ENCODE assay signal across 9 cellular contexts in genomic region chr1:10507111-10507879, GRCh38. TPM values are rescaled to one million over a fixed set of nuclear protein-coding genes. Genes with fewer than 3 reads are reported as not detected.
A peak's percentile ranks its signal among the peaks of the same experiment; 100 is the strongest.
DNase-seq lines count a peak whose midpoint lies in the region; ATAC-seq and TF ChIP-seq lines count a peak whose summit lies in the region.
"Had no signal": no experiment of that assay in that cellular context is flagged by ENCODE, and none has a peak within 500 bp of the region (broad histone marks: within the 10 kb centered on the region; RNA-seq: fewer than 3 reads in every experiment).

No MANE protein-coding gene starts in this region.

- H3K4me1 Mint-ChIP-seq in naive thymus-derived CD8-positive, alpha-beta T cell: peaks cover 14 to 56% (median 47%) of the 10 kb centered on the region in 4 donors

- peaks cover 0 to 9% (median 0%) of the 10 kb centered on the region in 3 donors for H3K36me3 Mint-ChIP-seq in naive thymus-derived CD8-positive, alpha-beta T cell

- peak overlapping the region in 9 of 10 donors; percentile 7 to 81 (median 70) for H3K27ac Mint-ChIP-seq in naive thymus-derived CD8-positive, alpha-beta T cell
- H3K27ac Mint-ChIP-seq: stimulated activated effector memory CD8-positive, alpha-beta T cell treated with anti-CD3 and anti-CD28 coated beads, Interleukin-12 subunit alpha, Interleukin-12 subunit beta, amount 100 ng/mL, for 72 hours had no signal

- H3K9me3 Mint-ChIP-seq in naive thymus-derived CD8-positive, alpha-beta T cell: no peaks in the 10 kb centered on the region
- H3K9me3 Mint-ChIP-seq: stimulated activated effector memory CD8-positive, alpha-beta T cell treated with anti-CD3 and anti-CD28 coated beads, Interleukin-12 subunit alpha, Interleukin-12 subunit beta, amount 100 ng/mL, for 72 hours had no signal

- no peaks in the 10 kb centered on the region for H3K27me3 Mint-ChIP-seq in naive thymus-derived CD8-positive, alpha-beta T cell

- H3K4me3 ChIP-seq in Jurkat, Clone E6-1 (ENCODE audit: low read length): no peak overlapping the region

- TF ChIP-seq POLR2A in erythroblast (IDR thresholded peaks at IDR 0.05; ENCODE audit: low read length): no peak

- DNase-seq in Daoy (ENCODE audit: low read depth) (peak; percentile 72), NOMO-1 treated with dmso at 0.1 percent for 144 hours (lab: John Stamatoyannopoulos, UW; ENCODE audit: unreplicated experiment) (peak; percentile 58), erythroblast (lab: John Stamatoyannopoulos, UW) (peak; percentile 68 to 70), ureter (ENCODE audit: low spot score) (peak; percentile 66)
- DNase-seq in Jurkat, Clone E6-1 (ENCODE audit: low read depth, low spot score): peak; percentile 74
- peak; percentile 60 for DNase-seq in activated CD8-positive, alpha-beta memory T cell treated with anti-CD3 and anti-CD28 coated beads, Interleukin-2, amount 50 U/mL, for 48 hours
- peak; percentile 22 to 70 (median 42) for DNase-seq in naive thymus-derived CD8-positive, alpha-beta T cell

- peak; percentile 43 to 66 for ATAC-seq in naive thymus-derived CD8-positive, alpha-beta T cell
- ATAC-seq in HG02970 (IDR thresholded peaks at IDR 0.05; ENCODE audit: low FRiP score, unreplicated experiment): no peak
- ATAC-seq: stimulated activated effector memory CD8-positive, alpha-beta T cell treated with anti-CD3 and anti-CD28 coated beads, Interleukin-12 subunit alpha, Interleukin-12 subunit beta, amount 100 ng/mL, for 72 hours had no signal

- POLR2A ChIA-PET in naive thymus-derived CD8-positive, alpha-beta T cell (lab: Charles Lee): interaction anchor here (0.7 to 3.9 kb wide), 2 partner anchors 11 to 1375 kb away, joined by 3 to 16 read pairs; no protein-coding TSS in a partner anchor

- H3K4me3 Mint-ChIP-seq in naive thymus-derived CD8-positive, alpha-beta T cell: peak overlapping the region in 2 of 10 donors; percentile 3 to 16
- H3K4me3 Mint-ChIP-seq: stimulated activated effector memory CD8-positive, alpha-beta T cell treated with anti-CD3 and anti-CD28 coated beads, Interleukin-12 subunit alpha, Interleukin-12 subunit beta, amount 100 ng/mL, for 72 hours had no signal

RNA-seq across cellular contexts. Expression of gene PEX14, which starts 32.5 kb away (rescaled TPM):
- 10.9 and 22.6 TPM in 2 replicates for total RNA-seq in Daoy (2014; rRNA removed; shearing (Covaris generic))
- polyA plus RNA-seq in Jurkat, Clone E6-1 (2012; ENCODE audit: insufficient read depth, insufficient read length): 22.4 TPM
- 10 to 100 TPM; 23.7 TPM for total RNA-seq in naive thymus-derived CD8-positive, alpha-beta T cell
- 1 to 10 TPM; 3.3 to 5.5 (median 4.6) TPM for polyA plus RNA-seq in naive thymus-derived CD8-positive, alpha-beta T cell
- 47.6 TPM for total RNA-seq in ureter

RNA-seq across cellular contexts. Expression of gene DFFA, which starts 35.0 kb away (rescaled TPM):
- 38.5 and 43.9 TPM in 2 replicates for total RNA-seq in Daoy (2014; rRNA removed; shearing (Covaris generic))
- 50.4 TPM for polyA plus RNA-seq in Jurkat, Clone E6-1 (2012; ENCODE audit: insufficient read depth, insufficient read length)
- 10 to 100 TPM; 30.2 to 33.0 TPM for total RNA-seq in naive thymus-derived CD8-positive, alpha-beta T cell
- polyA plus RNA-seq in naive thymus-derived CD8-positive, alpha-beta T cell: 10 to 100 TPM; 18.4 to 42.6 (median 20.9) TPM
- total RNA-seq in ureter: 36.1 TPM

RNA-seq across cellular contexts. Expression of gene CORT, which starts 57.5 kb away (rescaled TPM):
- total RNA-seq in Daoy (2014; rRNA removed; shearing (Covaris generic)): 0.51 TPM in 1 of 2 replicates, not detected in the other
- polyA plus RNA-seq in Jurkat, Clone E6-1 (2012; ENCODE audit: insufficient read depth, insufficient read length): not detected
- total RNA-seq in naive thymus-derived CD8-positive, alpha-beta T cell: under 1 TPM in 1 of 2 experiments, not detected in 1; 0.44 TPM
- polyA plus RNA-seq in naive thymus-derived CD8-positive, alpha-beta T cell: under 1 TPM in 1 of 3 donors, not detected in 2; 0.22 TPM
- 0.47 TPM for total RNA-seq in ureter
